1 cellular context compared by ENCODE assay signal in the genomic region with DNA sequence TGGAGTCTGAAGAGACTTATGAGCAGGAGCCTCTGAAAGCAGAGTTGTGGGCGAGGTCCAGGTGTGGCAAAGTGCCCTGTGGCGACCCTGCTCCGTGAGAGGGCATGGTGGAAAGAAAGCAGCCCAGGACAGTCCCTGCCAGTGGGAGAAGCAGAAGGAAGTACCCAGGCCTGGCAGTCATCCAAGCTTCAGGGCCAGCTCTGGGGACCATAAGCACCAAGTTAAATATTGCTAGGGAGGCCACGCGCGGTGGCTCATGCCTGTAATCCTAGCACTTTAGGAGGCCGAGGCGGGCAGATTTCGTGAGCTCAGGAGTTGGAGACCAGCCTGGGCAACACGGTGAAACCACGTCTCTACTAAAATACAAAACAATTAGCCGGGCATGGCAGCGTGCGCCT.
A peak's percentile ranks its signal among the peaks of the same experiment; 100 is the strongest.
TF ChIP-seq lines count a peak whose summit lies in the region.

No MANE protein-coding gene starts in this region.

TF ChIP-seq in HepG2, 621 proteins besides CTCF, POLR2A, EP300 and RAD21 (continued from another document and continues in another):
- no peak for TF ChIP-seq ZNF468 (CRISPR knock-in tag; IDR thresholded peaks at IDR 0.05)
- TF ChIP-seq ONECUT2 (CRISPR knock-in tag; IDR thresholded peaks at IDR 0.05): no peak
- TF ChIP-seq ZFP41 (CRISPR knock-in tag; IDR thresholded peaks at IDR 0.05; ENCODE audit: borderline replicate concordance): no peak
- no peak for TF ChIP-seq POGZ (CRISPR knock-in tag; IDR thresholded peaks at IDR 0.05)
- TF ChIP-seq ATAD3A (CRISPR knock-in tag; IDR thresholded peaks at IDR 0.05): no peak
- no peak for TF ChIP-seq SP1 (IDR thresholded peaks at IDR 0.05)
- no peak for TF ChIP-seq SP1 (CRISPR knock-in tag; IDR thresholded peaks at IDR 0.05)
- TF ChIP-seq, protein P1, sequence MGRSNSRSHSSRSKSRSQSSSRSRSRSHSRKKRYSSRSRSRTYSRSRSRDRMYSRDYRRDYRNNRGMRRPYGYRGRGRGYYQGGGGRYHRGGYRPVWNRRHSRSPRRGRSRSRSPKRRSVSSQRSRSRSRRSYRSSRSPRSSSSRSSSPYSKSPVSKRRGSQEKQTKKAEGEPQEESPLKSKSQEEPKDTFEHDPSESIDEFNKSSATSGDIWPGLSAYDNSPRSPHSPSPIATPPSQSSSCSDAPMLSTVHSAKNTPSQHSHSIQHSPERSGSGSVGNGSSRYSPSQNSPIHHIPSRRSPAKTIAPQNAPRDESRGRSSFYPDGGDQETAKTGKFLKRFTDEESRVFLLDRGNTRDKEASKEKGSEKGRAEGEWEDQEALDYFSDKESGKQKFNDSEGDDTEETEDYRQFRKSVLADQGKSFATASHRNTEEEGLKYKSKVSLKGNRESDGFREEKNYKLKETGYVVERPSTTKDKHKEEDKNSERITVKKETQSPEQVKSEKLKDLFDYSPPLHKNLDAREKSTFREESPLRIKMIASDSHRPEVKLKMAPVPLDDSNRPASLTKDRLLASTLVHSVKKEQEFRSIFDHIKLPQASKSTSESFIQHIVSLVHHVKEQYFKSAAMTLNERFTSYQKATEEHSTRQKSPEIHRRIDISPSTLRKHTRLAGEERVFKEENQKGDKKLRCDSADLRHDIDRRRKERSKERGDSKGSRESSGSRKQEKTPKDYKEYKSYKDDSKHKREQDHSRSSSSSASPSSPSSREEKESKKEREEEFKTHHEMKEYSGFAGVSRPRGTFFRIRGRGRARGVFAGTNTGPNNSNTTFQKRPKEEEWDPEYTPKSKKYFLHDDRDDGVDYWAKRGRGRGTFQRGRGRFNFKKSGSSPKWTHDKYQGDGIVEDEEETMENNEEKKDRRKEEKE (IDR thresholded peaks at IDR 0.05): no peak
- TF ChIP-seq ZNF788 (CRISPR knock-in tag; IDR thresholded peaks at IDR 0.05; ENCODE audit: borderline replicate concordance): peak; percentile 51; the same call in 1 of the 2 replicates
- no peak for TF ChIP-seq JARID2 (CRISPR knock-in tag; IDR thresholded peaks at IDR 0.05; ENCODE audit: insufficient replicate concordance)
- peak; percentile 72 for TF ChIP-seq ERF (CRISPR knock-in tag; IDR thresholded peaks at IDR 0.05)
- TF ChIP-seq TBP (CRISPR knock-in tag; IDR thresholded peaks at IDR 0.05): no peak
- TF ChIP-seq ZNF562 (CRISPR knock-in tag; IDR thresholded peaks at IDR 0.05; ENCODE audit: borderline replicate concordance): no peak
- TF ChIP-seq ZNF816 (CRISPR knock-in tag; IDR thresholded peaks at IDR 0.05; ENCODE audit: borderline replicate concordance): no peak
- TF ChIP-seq, protein P2, sequence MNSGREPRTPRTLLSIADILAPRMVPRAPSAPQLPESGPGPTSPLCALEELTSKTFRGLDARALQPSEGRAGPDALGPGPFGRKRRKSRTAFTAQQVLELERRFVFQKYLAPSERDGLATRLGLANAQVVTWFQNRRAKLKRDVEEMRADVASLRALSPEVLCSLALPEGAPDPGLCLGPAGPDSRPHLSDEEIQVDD (CRISPR knock-in tag; IDR thresholded peaks at IDR 0.05; ENCODE audit: borderline replicate concordance): no peak
- TF ChIP-seq ZNF614 (CRISPR knock-in tag; IDR thresholded peaks at IDR 0.05; ENCODE audit: borderline replicate concordance): 0 out of 2 replicates have a peak, but pooled peaks have one; percentile 44
- TF ChIP-seq, protein P3, sequence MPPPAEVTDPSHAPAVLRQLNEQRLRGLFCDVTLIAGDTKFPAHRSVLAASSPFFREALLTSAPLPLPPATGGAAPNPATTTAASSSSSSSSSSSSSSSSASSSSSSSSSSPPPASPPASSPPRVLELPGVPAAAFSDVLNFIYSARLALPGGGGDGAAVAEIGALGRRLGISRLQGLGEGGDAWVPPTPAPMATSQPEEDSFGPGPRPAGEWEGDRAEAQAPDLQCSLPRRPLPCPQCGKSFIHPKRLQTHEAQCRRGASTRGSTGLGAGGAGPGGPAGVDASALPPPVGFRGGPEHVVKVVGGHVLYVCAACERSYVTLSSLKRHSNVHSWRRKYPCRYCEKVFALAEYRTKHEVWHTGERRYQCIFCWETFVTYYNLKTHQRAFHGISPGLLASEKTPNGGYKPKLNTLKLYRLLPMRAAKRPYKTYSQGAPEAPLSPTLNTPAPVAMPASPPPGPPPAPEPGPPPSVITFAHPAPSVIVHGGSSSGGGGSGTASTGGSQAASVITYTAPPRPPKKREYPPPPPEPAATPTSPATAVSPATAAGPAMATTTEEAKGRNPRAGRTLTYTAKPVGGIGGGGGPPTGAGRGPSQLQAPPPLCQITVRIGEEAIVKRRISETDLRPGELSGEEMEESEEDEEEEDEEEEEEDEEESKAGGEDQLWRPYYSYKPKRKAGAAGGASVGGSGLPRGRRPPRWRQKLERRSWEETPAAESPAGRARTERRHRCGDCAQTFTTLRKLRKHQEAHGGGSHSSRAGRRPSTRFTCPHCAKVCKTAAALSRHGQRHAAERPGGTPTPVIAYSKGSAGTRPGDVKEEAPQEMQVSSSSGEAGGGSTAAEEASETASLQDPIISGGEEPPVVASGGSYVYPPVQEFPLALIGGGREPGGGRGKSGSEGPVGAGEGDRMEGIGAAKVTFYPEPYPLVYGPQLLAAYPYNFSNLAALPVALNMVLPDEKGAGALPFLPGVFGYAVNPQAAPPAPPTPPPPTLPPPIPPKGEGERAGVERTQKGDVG (CRISPR knock-in tag; IDR thresholded peaks at IDR 0.05; ENCODE audit: borderline replicate concordance): no peak
- TF ChIP-seq GPBP1L1 (CRISPR knock-in tag; IDR thresholded peaks at IDR 0.05): no peak
- no peak for TF ChIP-seq FOSL1 (CRISPR knock-in tag; IDR thresholded peaks at IDR 0.05; ENCODE audit: borderline replicate concordance)
- no peak for TF ChIP-seq ZNF260 (CRISPR knock-in tag; IDR thresholded peaks at IDR 0.05; ENCODE audit: borderline replicate concordance, low read depth)
- TF ChIP-seq NFATC3 (CRISPR knock-in tag; IDR thresholded peaks at IDR 0.05): no peak
- no peak for TF ChIP-seq TBL1XR1 (IDR thresholded peaks at IDR 0.05; ENCODE audit: borderline replicate concordance, low read length, partially characterized antibody)
- no peak for TF ChIP-seq EEA1 (CRISPR knock-in tag; IDR thresholded peaks at IDR 0.05; ENCODE audit: borderline replicate concordance)
- TF ChIP-seq SSRP1 (CRISPR knock-in tag; IDR thresholded peaks at IDR 0.05): no peak
- TF ChIP-seq ZNF713 (CRISPR knock-in tag; IDR thresholded peaks at IDR 0.05): no peak
- no peak for TF ChIP-seq ZSCAN20 (CRISPR knock-in tag; IDR thresholded peaks at IDR 0.05; ENCODE audit: borderline replicate concordance)
- no peak for TF ChIP-seq ZBTB42 (CRISPR knock-in tag; IDR thresholded peaks at IDR 0.05)
- no peak for TF ChIP-seq ZSCAN5A (CRISPR knock-in tag; IDR thresholded peaks at IDR 0.05; ENCODE audit: borderline replicate concordance)
- no peak for TF ChIP-seq MIER2 (CRISPR knock-in tag; IDR thresholded peaks at IDR 0.05)
- no peak for TF ChIP-seq ZFP36L2 (CRISPR knock-in tag; IDR thresholded peaks at IDR 0.05)
- TF ChIP-seq ZSCAN22 (CRISPR knock-in tag; IDR thresholded peaks at IDR 0.05): no peak
- no peak for TF ChIP-seq IRX3 (CRISPR knock-in tag; IDR thresholded peaks at IDR 0.05; ENCODE audit: borderline replicate concordance, low read depth)
- no peak for TF ChIP-seq MBNL3 (CRISPR knock-in tag; conservative IDR thresholded peaks at IDR 0.05)
- no peak for TF ChIP-seq SMC3 (IDR thresholded peaks at IDR 0.05; ENCODE audit: low read length)
- TF ChIP-seq SP140L (CRISPR knock-in tag; IDR thresholded peaks at IDR 0.05; ENCODE audit: borderline replicate concordance): no peak
- TF ChIP-seq, protein P4, sequence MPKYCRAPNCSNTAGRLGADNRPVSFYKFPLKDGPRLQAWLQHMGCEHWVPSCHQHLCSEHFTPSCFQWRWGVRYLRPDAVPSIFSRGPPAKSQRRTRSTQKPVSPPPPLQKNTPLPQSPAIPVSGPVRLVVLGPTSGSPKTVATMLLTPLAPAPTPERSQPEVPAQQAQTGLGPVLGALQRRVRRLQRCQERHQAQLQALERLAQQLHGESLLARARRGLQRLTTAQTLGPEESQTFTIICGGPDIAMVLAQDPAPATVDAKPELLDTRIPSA (CRISPR knock-in tag; IDR thresholded peaks at IDR 0.05; ENCODE audit: borderline replicate concordance): no peak
- 0 out of 2 replicates have a peak, but pooled peaks have one; percentile 46 for TF ChIP-seq SATB2 (CRISPR knock-in tag; IDR thresholded peaks at IDR 0.05)
- no peak for TF ChIP-seq FOXM1 (CRISPR knock-in tag; IDR thresholded peaks at IDR 0.05)
- TF ChIP-seq CHCHD3 (CRISPR knock-in tag; IDR thresholded peaks at IDR 0.05): no peak
- TF ChIP-seq CCAR2 (optimal IDR thresholded peaks at IDR 0.05; ENCODE audit: low read depth, low read length): no peak
- TF ChIP-seq SAP130 (CRISPR knock-in tag; IDR thresholded peaks at IDR 0.05; ENCODE audit: low read depth): peak; percentile 67
- TF ChIP-seq ZNF792 (CRISPR knock-in tag; IDR thresholded peaks at IDR 0.05): 0 out of 2 replicates have a peak, but pooled peaks have one; percentile 49
- TF ChIP-seq GATAD2A (CRISPR knock-in tag; IDR thresholded peaks at IDR 0.05): peak; percentile 39; the same call in 1 of the 2 replicates
- TF ChIP-seq ARID4A (CRISPR knock-in tag; IDR thresholded peaks at IDR 0.05; ENCODE audit: borderline replicate concordance): peak; percentile 21; the same call in 1 of the 2 replicates
- TF ChIP-seq KLF12 (CRISPR knock-in tag; IDR thresholded peaks at IDR 0.05; ENCODE audit: borderline replicate concordance): no peak
- TF ChIP-seq NFKB2 (CRISPR knock-in tag; IDR thresholded peaks at IDR 0.05; ENCODE audit: borderline replicate concordance): peak; percentile 70; the same call in 1 of the 2 replicates
- TF ChIP-seq MBD4 (IDR thresholded peaks at IDR 0.05; ENCODE audit: borderline replicate concordance, low read length): no peak
- TF ChIP-seq HMGA1 (CRISPR knock-in tag; conservative IDR thresholded peaks at IDR 0.05): no peak
- TF ChIP-seq ZBTB8A (CRISPR knock-in tag; IDR thresholded peaks at IDR 0.05; ENCODE audit: borderline replicate concordance, low read depth): no peak
- no peak for TF ChIP-seq PLSCR1 (CRISPR knock-in tag; IDR thresholded peaks at IDR 0.05; ENCODE audit: borderline replicate concordance)
- TF ChIP-seq, protein P5, sequence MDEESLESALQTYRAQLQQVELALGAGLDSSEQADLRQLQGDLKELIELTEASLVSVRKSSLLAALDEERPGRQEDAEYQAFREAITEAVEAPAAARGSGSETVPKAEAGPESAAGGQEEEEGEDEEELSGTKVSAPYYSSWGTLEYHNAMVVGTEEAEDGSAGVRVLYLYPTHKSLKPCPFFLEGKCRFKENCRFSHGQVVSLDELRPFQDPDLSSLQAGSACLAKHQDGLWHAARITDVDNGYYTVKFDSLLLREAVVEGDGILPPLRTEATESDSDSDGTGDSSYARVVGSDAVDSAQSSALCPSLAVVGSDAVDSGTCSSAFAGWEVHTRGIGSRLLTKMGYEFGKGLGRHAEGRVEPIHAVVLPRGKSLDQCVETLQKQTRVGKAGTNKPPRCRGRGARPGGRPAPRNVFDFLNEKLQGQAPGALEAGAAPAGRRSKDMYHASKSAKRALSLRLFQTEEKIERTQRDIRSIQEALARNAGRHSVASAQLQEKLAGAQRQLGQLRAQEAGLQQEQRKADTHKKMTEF (CRISPR knock-in tag; IDR thresholded peaks at IDR 0.05): peak; percentile 70
- no peak for TF ChIP-seq GATA4 (IDR thresholded peaks at IDR 0.05; ENCODE audit: borderline replicate concordance, low read depth)
